Comparison of ENCODE assay signal across 8 cellular contexts in the genomic region with DNA sequence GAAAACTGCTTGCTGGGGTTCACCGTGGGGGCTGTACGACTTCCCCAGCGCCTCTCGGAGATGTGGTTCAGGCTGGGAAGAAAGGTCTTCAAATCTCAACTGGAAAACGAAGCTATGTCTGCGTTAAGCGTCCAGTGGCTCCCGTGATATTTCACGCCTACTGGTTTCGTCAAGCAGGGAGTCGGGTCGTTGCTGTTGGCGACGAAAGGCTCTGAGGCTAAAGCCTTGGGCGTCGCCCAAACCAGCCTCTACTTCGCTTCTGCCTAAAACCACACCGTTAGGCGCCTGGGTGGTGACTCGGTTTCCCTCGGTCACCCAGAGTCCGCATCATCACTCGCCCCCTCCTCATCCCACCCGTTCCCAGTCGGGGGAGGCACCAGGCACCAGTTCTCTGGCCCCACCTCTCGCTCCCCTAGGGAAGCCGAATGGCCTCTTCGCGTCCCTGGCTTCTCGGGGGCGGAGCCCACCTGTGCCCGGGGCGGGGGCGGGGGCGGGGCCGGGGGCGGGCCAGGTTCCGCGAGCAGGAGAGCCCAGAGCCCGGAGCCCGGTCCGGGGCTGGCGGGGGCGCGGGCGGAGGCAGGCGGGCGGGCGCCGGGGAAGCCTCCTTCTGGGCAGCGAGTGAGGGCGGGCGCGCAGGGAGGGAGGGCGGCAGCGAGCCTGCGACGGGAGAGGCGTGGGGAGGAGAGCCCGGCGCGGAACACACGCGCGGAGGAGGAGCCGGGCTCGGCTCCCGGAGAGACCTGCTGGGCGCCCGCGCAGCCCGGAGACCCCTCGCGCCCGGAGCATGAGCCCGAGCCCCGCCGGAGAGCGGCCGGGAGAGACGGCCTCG. TPM values are rescaled to one million over a fixed set of nuclear protein-coding genes. Genes with fewer than 3 reads are reported as not detected.
DNase-seq lines count a peak whose midpoint lies in the region; ATAC-seq and TF ChIP-seq lines count a peak whose summit lies in the region.

Gene B4GALNT3, plus strand, starts transcription at position 510 of the 829 bp plus-strand sequence. CDS start 438 bp downstream, outside the sequence.

- DNase-seq in SIG-M5 treated with dmso at 0.1 percent for 504 hours (lab: John Stamatoyannopoulos, UW; ENCODE audit: unreplicated experiment) (peak; percentile 32), SIG-M5 (lab: John Stamatoyannopoulos, UW) (no peak), PC-3 (peak; percentile 34), Right ventricle myocardium superior (peak; percentile 74)
- peak; percentile 46 for DNase-seq in activated naive CD4-positive, alpha-beta T cell treated with Interleukin-2 at 50 U/mL for 16 hours

- intact Hi-C loops in PC-3 (cut with micrococcal nuclease) (loop anchor here (5.0 kb wide), 1 partner anchor 78 kb away; no protein-coding TSS in a partner anchor), Right ventricle myocardium superior (cut with DNase I) (no loop called here)

- H3K4me1 ChIP-seq in PC-3 (ENCODE audit: insufficient read depth, low read length): peaks cover 16% of the 10 kb centered on the region
- H3K4me1 ChIP-seq in parathyroid adenoma: peaks cover 37% of the 10 kb centered on the region

- H3K36me3 ChIP-seq in PC-3 (ENCODE audit: low read depth, low read length): no peaks in the 10 kb centered on the region
- no peaks in the 10 kb centered on the region for H3K36me3 ChIP-seq in parathyroid adenoma (ENCODE audit: control insufficient read depth, insufficient read depth, low read length)

- no peaks in the 10 kb centered on the region for H3K9me2 ChIP-seq in PC-3 (replicated peaks; ENCODE audit: low read length)

- peak within 1 kb of the TSS; percentile 67 for H3K4me3 ChIP-seq in PC-3 (ENCODE audit: low read length)
- H3K4me3 ChIP-seq in parathyroid adenoma (ENCODE audit: low read depth, low read length): peak within 1 kb of the TSS; percentile 66

- no TSS peak for BruUV-seq in PC-3 (replicated peaks; lab: Mats Ljungman, UMichigan)

- peak within 1 kb of the TSS; percentile 85 for H2AFZ ChIP-seq in PC-3 (ENCODE audit: low read length)
- H2AFZ ChIP-seq in parathyroid adenoma: peak within 1 kb of the TSS; percentile 89

- TF ChIP-seq CTCF in PC-3 (conservative IDR thresholded peaks at IDR 0.05; ENCODE audit: low read depth, low read length) (no peak), parathyroid adenoma (IDR thresholded peaks at IDR 0.05) (no peak)

- H3K79me2 ChIP-seq in PC-3 (ENCODE audit: low read length) (no peaks in the 10 kb centered on the region), parathyroid adenoma (no peaks in the 10 kb centered on the region)

- no peaks in the 10 kb centered on the region for H3F3A ChIP-seq in PC-3 (ENCODE audit: low read length, unreplicated experiment)

- CTCF ChIA-PET in PC-3 (lab: Charles Lee): no interaction called here

- H3K9ac ChIP-seq in PC-3 (ENCODE audit: low read length) (no peak within 1 kb of the TSS), parathyroid adenoma (no peak within 1 kb of the TSS)

- H3K27ac ChIP-seq in PC-3 (ENCODE audit: low read length) (no peak within 1 kb of the TSS), parathyroid adenoma (peak within 1 kb of the TSS; percentile 82)

- H3K27me3 ChIP-seq in PC-3 (ENCODE audit: low read length) (no peaks in the 10 kb centered on the region), parathyroid adenoma (ENCODE audit: control insufficient read depth, insufficient read depth, low read length) (no peaks in the 10 kb centered on the region)

- no peaks in the 10 kb centered on the region for H4K20me1 ChIP-seq in PC-3 (ENCODE audit: low read length)

- peak; percentile 63 for ATAC-seq in PC-3
- ATAC-seq in Right ventricle myocardium superior (ENCODE audit: poor library complexity): peak; percentile 75
- ATAC-seq in GM19463 (IDR thresholded peaks at IDR 0.05; ENCODE audit: unreplicated experiment): no peak
- ATAC-seq in GM18861 (IDR thresholded peaks at IDR 0.05; ENCODE audit: unreplicated experiment): no peak

- peak within 1 kb of the TSS; percentile 92 for H3K4me2 ChIP-seq in PC-3 (ENCODE audit: low read length)
- H3K4me2 ChIP-seq in parathyroid adenoma (ENCODE audit: low read length): peak within 1 kb of the TSS; percentile 80

- H3K9me3 ChIP-seq in PC-3 (ENCODE audit: low read length): no peaks in the 10 kb centered on the region
- H3K9me3 ChIP-seq in parathyroid adenoma (ENCODE audit: control insufficient read depth, low read length): no peaks in the 10 kb centered on the region

- POLR2A ChIA-PET in PC-3 (lab: Charles Lee; ENCODE audit: unreplicated experiment): no interaction called here

RNA-seq across cellular contexts. Expression of gene B4GALNT3, which starts in this region (rescaled TPM):
- 3.7 and 5.0 TPM in 2 replicates for total RNA-seq in PC-3 (2014; rRNA removed)
- total RNA-seq in Right ventricle myocardium superior: 32.1 TPM

Comparison
In these comparisons a context has a peak if more than half of its experiments do, and no peak if none do; other contexts are left out.
1. ATAC-seq: peak in PC-3 (single experiment) and Right ventricle myocardium superior (single experiment); none in GM19463 (single experiment) and GM18861 (single experiment).